In genomic region chr19:54201172-54201701, GRCh38 we compare ENCODE assay signal across 8 cellular contexts. TPM values are rescaled to one million over a fixed set of nuclear protein-coding genes. Genes with fewer than 3 reads are reported as not detected.
DNase-seq lines count a peak whose midpoint lies in the region; ATAC-seq, FAIRE-seq and TF ChIP-seq lines count a peak whose summit lies in the region.

No MANE protein-coding gene starts in this region.

- peak in 2 of 4 donors; percentile 0 for ATAC-seq in right lobe of liver
- ATAC-seq in GM18873 (IDR thresholded peaks at IDR 0.05; ENCODE audit: low FRiP score, unreplicated experiment), result no peak

- no peaks in the 10 kb centered on the region for H3K9me3 ChIP-seq in astrocyte (ENCODE audit: insufficient read depth, low read depth, low read length)
- no peaks in the 10 kb centered on the region for H3K9me3 ChIP-seq in right lobe of liver
- no peaks in the 10 kb centered on the region for H3K9me3 ChIP-seq in transverse colon

- in situ Hi-C loops in transverse colon (cut with MboI; ENCODE audit: low pct_ligation_motif_present in 1 of 4, low pct_unique_long_range_greater_than_20kb in 1 of 4, low sequenced_read_pairs in 3 of 4), result no loop called here

- peak overlapping the region; percentile 100 for H3K27ac Mint-ChIP-seq in astrocyte (ENCODE audit: unreplicated experiment)

- TF ChIP-seq POLR2A in right lobe of liver (IDR thresholded peaks at IDR 0.05) (no peak), transverse colon (IDR thresholded peaks at IDR 0.05) (no peak)

- 0% methylated on average over 12 of the region's 28 CpGs for WGBS in right lobe of liver (ENCODE audit: insufficient coverage, low coverage, low lambda C conversion rate, missing lambda C conversion rate)
- 0 to 1% methylated on average over 4 to 28 of the region's 28 CpGs for WGBS in transverse colon (ENCODE audit: low coverage in 1 of 2), 2 donors

- H3K9ac ChIP-seq in astrocyte (ENCODE audit: low read length), result peak overlapping the region; percentile 93

- no peaks in the 10 kb centered on the region for H3K9me3 Mint-ChIP-seq in astrocyte (ENCODE audit: unreplicated experiment)

- no peaks in the 10 kb centered on the region for H3K27me3 Mint-ChIP-seq in astrocyte (ENCODE audit: low read depth, unreplicated experiment)

- TF ChIP-seq CTCF in astrocyte (IDR thresholded peaks at IDR 0.05; ENCODE audit: insufficient read depth, low read depth, low read length) (no peak), right lobe of liver (IDR thresholded peaks at IDR 0.05) (no peak), transverse colon (IDR thresholded peaks at IDR 0.05) (no peak)

- peak overlapping the region; percentile 97 for H3K27ac ChIP-seq in astrocyte (ENCODE audit: low read depth, low read length)
- peak overlapping the region; percentile 86 to 95 (median 94) for H3K27ac ChIP-seq in right lobe of liver
- H3K27ac ChIP-seq in transverse colon, result peak overlapping the region; percentile 95 to 96 (median 96)

- intact Hi-C loops in right lobe of liver (cut with DNase I), result no loop called here
- intact Hi-C loops in transverse colon (cut with DNase I; ENCODE audit: low total_unique reads), result no loop called here

- DNase-seq in activated effector memory CD4-positive, alpha-beta T cell treated with anti-CD3 and anti-CD28 coated beads, Interleukin-2, amount 50 U/mL, for 16 hours, result peak; percentile 69
- DNase-seq in activated effector memory CD4-positive, alpha-beta T cell treated with Interleukin-2 at 50 U/mL for 16 hours, result no peak
- DNase-seq in astrocyte (ENCODE audit: low read depth) (no peak), right lobe of liver (peak in 1 of 3 donors; percentile 57), transverse colon (no peak), NOMO-1 (lab: John Stamatoyannopoulos, UW; ENCODE audit: unreplicated experiment in 2 of 2) (no peak), urothelium cell line (ENCODE audit: low spot score) (no peak)

- FAIRE-seq in astrocyte (lab: Jason Lieb, UNC), result no peak
- FAIRE-seq in urothelium cell line (lab: Jason Lieb, UNC), result no peak

- H3K36me3 ChIP-seq in astrocyte (ENCODE audit: insufficient read depth, low read length), result peaks cover 34% of the 10 kb centered on the region
- peaks cover 9 to 50% (median 27%) of the 10 kb centered on the region in 4 donors for H3K36me3 ChIP-seq in right lobe of liver
- H3K36me3 ChIP-seq in transverse colon, result peaks cover 0 to 42% (median 4%) of the 10 kb centered on the region in 4 donors

- H3K4me3 ChIP-seq in astrocyte (ENCODE audit: insufficient read depth, low read depth, low read length), result peak overlapping the region; percentile 88
- peak overlapping the region; percentile 65 to 71 (median 69) for H3K4me3 ChIP-seq in right lobe of liver
- H3K4me3 ChIP-seq in transverse colon, result peak overlapping the region; percentile 42 to 68 (median 54)

- no peak overlapping the region for H2AFZ ChIP-seq in astrocyte (ENCODE audit: low read depth, low read length)

- H3K4me1 ChIP-seq in astrocyte (ENCODE audit: insufficient read depth, low read length) (peaks cover 34% of the 10 kb centered on the region), right lobe of liver (peaks cover 0 to 60% (median 31%) of the 10 kb centered on the region in 4 donors), transverse colon (peaks cover 20 to 56% (median 41%) of the 10 kb centered on the region in 4 donors)

- no peak for TF ChIP-seq EP300 in transverse colon (IDR thresholded peaks at IDR 0.05; ENCODE audit: low read depth)

- H3K27me3 ChIP-seq in astrocyte (ENCODE audit: insufficient read depth, low read length) (no peaks in the 10 kb centered on the region), right lobe of liver (no peaks in the 10 kb centered on the region), transverse colon (no peaks in the 10 kb centered on the region)

- peaks cover 53% of the 10 kb centered on the region for H4K20me1 ChIP-seq in astrocyte (ENCODE audit: insufficient read depth, low read length)

- peaks cover 18% of the 10 kb centered on the region for H3K36me3 Mint-ChIP-seq in astrocyte (ENCODE audit: low read depth, unreplicated experiment)

- peak overlapping the region; percentile 99 for H3K4me3 Mint-ChIP-seq in astrocyte (ENCODE audit: unreplicated experiment)

- H3K4me2 ChIP-seq in astrocyte (ENCODE audit: low read length), result peak overlapping the region; percentile 97

- H3K79me2 ChIP-seq in astrocyte (ENCODE audit: insufficient read depth, low read length), result peaks cover 61% of the 10 kb centered on the region

- peaks cover 32% of the 10 kb centered on the region for H3K4me1 Mint-ChIP-seq in astrocyte (ENCODE audit: low read depth, unreplicated experiment)

RNA-seq across cellular contexts. Expression of gene RPS9, which starts 0.6 kb away (rescaled TPM):
- 685 and 779 TPM in 2 replicates for total RNA-seq in astrocyte
- 100 to 1,000 TPM; 399 to 706 (median 486) TPM for total RNA-seq in right lobe of liver
- 1,000 to 10,000 TPM in 3 of 4 donors, 100 to 1,000 TPM in 1; 912 to 1,639 (median 1,317) TPM for total RNA-seq in transverse colon

RNA-seq across cellular contexts. Expression of gene TSEN34, which starts 10.1 kb away (rescaled TPM):
- total RNA-seq in astrocyte, result 50.1 and 52.6 TPM in 2 replicates
- total RNA-seq in right lobe of liver, result 10 to 100 TPM; 11.8 to 31.9 (median 17.9) TPM
- total RNA-seq in transverse colon, result 100 to 1,000 TPM in 1 of 4 donors, 10 to 100 TPM in 3; 62.0 to 138 (median 65.9) TPM

RNA-seq across cellular contexts. Expression of gene MBOAT7, which starts 11.9 kb away (rescaled TPM):
- 145 and 162 TPM in 2 replicates for total RNA-seq in astrocyte
- total RNA-seq in right lobe of liver, result 10 to 100 TPM; 26.6 to 57.7 (median 32.9) TPM
- 100 to 1,000 TPM; 180 to 249 (median 218) TPM for total RNA-seq in transverse colon

RNA-seq across cellular contexts. Expression of gene LILRB3, which starts 21.6 kb away (rescaled TPM):
- total RNA-seq in astrocyte (not detected in 2 replicates), right lobe of liver (1 to 10 TPM; 1.3 to 8.7 (median 6.2) TPM), transverse colon (1 to 10 TPM; 2.2 to 7.6 (median 4.6) TPM)

RNA-seq across cellular contexts. Expression of gene TMC4, which starts 28.3 kb away (rescaled TPM):
- total RNA-seq in astrocyte (0.94 and 1.9 TPM in 2 replicates), right lobe of liver (1 to 10 TPM in 3 of 6 experiments, under 1 TPM in 3; 0.18 to 2.4 (median 1.1) TPM), transverse colon (100 to 1,000 TPM in 3 of 4 donors, 10 to 100 TPM in 1; 91.5 to 386 (median 180) TPM)
